Comparison of ENCODE assay signal across 1 cellular context in genomic region chr11:62025429-62026105, GRCh38.
TF ChIP-seq lines count a peak whose summit lies in the region.

No MANE protein-coding gene starts in this region.

TF ChIP-seq in GM23338, 12 proteins besides CTCF, POLR2A, EP300 and RAD21 (continued from another document):
- TF ChIP-seq ZNF331 (CRISPR knock-in tag; IDR thresholded peaks at IDR 0.05; ENCODE audit: low read depth) (no peak), ZNF462 (CRISPR knock-in tag; IDR thresholded peaks at IDR 0.05) (no peak), EZH2 (IDR thresholded peaks at IDR 0.05; ENCODE audit: low read depth, unreplicated experiment) (no peak)
